In the genomic region with DNA sequence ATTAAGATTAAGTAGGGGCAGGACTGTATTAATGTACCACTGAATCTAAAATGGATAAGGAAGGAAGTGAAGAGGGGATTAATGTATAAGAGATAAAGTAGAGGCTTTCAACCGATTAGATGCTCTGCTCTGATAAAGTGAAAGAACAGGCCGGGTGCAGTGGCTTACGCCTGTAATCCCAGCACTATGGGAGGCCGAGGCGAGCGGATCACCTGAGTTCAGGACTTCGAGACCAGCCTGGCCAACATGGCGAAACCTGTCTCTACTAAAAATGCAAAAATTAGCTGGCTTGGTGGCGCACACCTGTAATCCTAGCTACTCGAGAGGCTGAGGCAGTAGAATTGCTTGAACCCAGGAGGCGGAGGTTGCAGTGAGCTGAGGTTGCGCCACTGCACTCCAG, we compare ENCODE assay signal across 8 cellular contexts. TPM values are rescaled to one million over a fixed set of nuclear protein-coding genes. Genes with fewer than 3 reads are reported as not detected.
A peak's percentile ranks its signal among the peaks of the same experiment; 100 is the strongest.
DNase-seq lines count a peak whose midpoint lies in the region; ATAC-seq and TF ChIP-seq lines count a peak whose summit lies in the region.
"Not testable (repeated sequence)": the region's sequence is repeated elsewhere in the genome, so short reads cannot be mapped to it uniquely, and the experiment has no call there.

No MANE protein-coding gene starts in this region.

- H3K79me1 ChIP-seq in IMR-90 (ENCODE audit: low read depth in 1 of 2, low read length in 2 of 2): peaks cover 12 to 27% of the 10 kb centered on the region in 2 experiments

- H2BK5ac ChIP-seq in IMR-90 (ENCODE audit: low read depth, low read length, poor library complexity, severe bottlenecking): not testable (repeated sequence)

- peak overlapping the region; percentile 77 for H3K4me3 Mint-ChIP-seq in Calu3 (ENCODE audit: low read depth, unreplicated experiment)
- peak overlapping the region; percentile 92 for H3K4me3 Mint-ChIP-seq in activated CD4-positive, alpha-beta T cell treated with anti-CD3 and anti-CD28 coated beads, Interleukin-2, amount 10 ng/mL, durations not matched to agents 7 days and 5 days
- H3K4me3 Mint-ChIP-seq in activated naive CD8-positive, alpha-beta T cell treated with anti-CD3 and anti-CD28 coated beads for 36 hours: peak overlapping the region; percentile 99
- H3K4me3 Mint-ChIP-seq in nephron: peak overlapping the region; percentile 77 to 88 (median 82)

- H3K4me3 ChIP-seq in IMR-90 (ENCODE audit: insufficient read depth, low read depth, low read length); fibroblast of lung (replicated peaks in 1 of 4; ENCODE audit: control extremely low read depth in 1 of 4, insufficient read depth in 1 of 4, low read depth in 3 of 4, low read length in 4 of 4): not testable (repeated sequence)
- peak overlapping the region; percentile 91 for H3K4me3 ChIP-seq in OCI-LY7 (ENCODE audit: low read depth, low read length, poor library complexity, severe bottlenecking)
- peak overlapping the region; percentile 90 for H3K4me3 ChIP-seq in suprapubic skin

- TF ChIP-seq POLR2A in IMR-90 (IDR thresholded peaks at IDR 0.05; ENCODE audit: low read depth, low read length); suprapubic skin (IDR thresholded peaks at IDR 0.05): not testable (repeated sequence)

- H3K27ac ChIP-seq in IMR-90 (ENCODE audit: insufficient read depth, low read length); OCI-LY7 (ENCODE audit: low read depth, low read length, poor library complexity, severe bottlenecking); fibroblast of lung (ENCODE audit: insufficient read depth, low read length); suprapubic skin: not testable (repeated sequence)

- peaks cover 31% of the 10 kb centered on the region for H3K36me3 Mint-ChIP-seq in Calu3 (ENCODE audit: insufficient read depth, unreplicated experiment)
- peaks cover 15% of the 10 kb centered on the region for H3K36me3 Mint-ChIP-seq in activated CD4-positive, alpha-beta T cell treated with anti-CD3 and anti-CD28 coated beads, Interleukin-2, amount 10 ng/mL, durations not matched to agents 7 days and 5 days (ENCODE audit: low read depth)
- H3K36me3 Mint-ChIP-seq in activated naive CD8-positive, alpha-beta T cell treated with anti-CD3 and anti-CD28 coated beads for 36 hours: peaks cover 22% of the 10 kb centered on the region
- H3K36me3 Mint-ChIP-seq in nephron (ENCODE audit: low read depth): not testable (repeated sequence)

- WGBS in IMR-90 (ENCODE audit: extremely low coverage in 2 of 2, insufficient read length in 1 of 2), 2 experiments: 92% methylated on average over 10 of the region's 12 CpGs; no CpG with 5 or more reads in 1 of the 2 experiments
- 88% methylated on average over 12 of the region's 12 CpGs for WGBS in suprapubic skin

- BruUV-seq in Calu3 (replicated peaks; lab: Mats Ljungman, UMichigan); IMR-90 (replicated peaks; lab: Mats Ljungman, UMichigan); OCI-LY7 (replicated peaks; lab: Mats Ljungman, UMichigan): not testable (repeated sequence)

- not testable (repeated sequence) for H3K18ac ChIP-seq in IMR-90 (ENCODE audit: low read depth, low read length)

- not testable (repeated sequence) for H3K9me3 ChIP-seq in IMR-90 (ENCODE audit: control insufficient read depth, insufficient read depth, low read length); OCI-LY7 (ENCODE audit: low read length); fibroblast of lung (ENCODE audit: control insufficient read depth, insufficient read depth, low read depth, low read length); suprapubic skin

- not testable (repeated sequence) for H3K27me3 ChIP-seq in IMR-90 (ENCODE audit: control insufficient read depth, insufficient read depth, low read length); fibroblast of lung (ENCODE audit: control insufficient read depth, insufficient read depth, low read length); suprapubic skin

- TF ChIP-seq EP300 in suprapubic skin (IDR thresholded peaks at IDR 0.05): not testable (repeated sequence)

- not testable (repeated sequence) for H3K9me1 ChIP-seq in IMR-90 (ENCODE audit: insufficient read depth, low read length)

- H3K4me1 ChIP-seq in IMR-90 (ENCODE audit: control insufficient read depth, insufficient read depth, low read length): not testable (repeated sequence)
- H3K4me1 ChIP-seq in OCI-LY7 (ENCODE audit: insufficient read depth, low read length, poor library complexity, severe bottlenecking): peaks cover 18% of the 10 kb centered on the region
- H3K4me1 ChIP-seq in fibroblast of lung (ENCODE audit: control insufficient read depth, extremely low read depth, insufficient read depth, low read length): peaks cover 10% of the 10 kb centered on the region
- peaks cover 36% of the 10 kb centered on the region for H3K4me1 ChIP-seq in suprapubic skin

- not testable (repeated sequence) for TF ChIP-seq RAD21 in IMR-90 (IDR thresholded peaks at IDR 0.05; ENCODE audit: low read length)

- H3K4me1 Mint-ChIP-seq in Calu3 (ENCODE audit: low read depth, unreplicated experiment) (peaks cover 33% of the 10 kb centered on the region), nephron (peaks cover 39% of the 10 kb centered on the region)
- peaks cover 47% of the 10 kb centered on the region for H3K4me1 Mint-ChIP-seq in activated CD4-positive, alpha-beta T cell treated with anti-CD3 and anti-CD28 coated beads, Interleukin-2, amount 10 ng/mL, durations not matched to agents 7 days and 5 days
- peaks cover 28% of the 10 kb centered on the region for H3K4me1 Mint-ChIP-seq in activated naive CD8-positive, alpha-beta T cell treated with anti-CD3 and anti-CD28 coated beads for 36 hours

- H2BK20ac ChIP-seq in IMR-90 (ENCODE audit: low read depth, low read length): not testable (repeated sequence)

- peaks cover 27% of the 10 kb centered on the region for H4K20me1 ChIP-seq in IMR-90 (ENCODE audit: insufficient read depth, low read length)
- H4K20me1 ChIP-seq in OCI-LY7 (ENCODE audit: insufficient read depth, low read length): peaks cover 19% of the 10 kb centered on the region
- not testable (repeated sequence) for H4K20me1 ChIP-seq in fibroblast of lung (ENCODE audit: control insufficient read depth, extremely low read depth, insufficient read depth, low read length)

- not testable (repeated sequence) for H3K9me2 ChIP-seq in OCI-LY7 (ENCODE audit: insufficient read depth, low read length)

- not testable (repeated sequence) for TF ChIP-seq CTCF in Calu3 (IDR thresholded peaks at IDR 0.05; ENCODE audit: unreplicated experiment); IMR-90 (conservative IDR thresholded peaks at IDR 0.05; ENCODE audit: low read depth, low read length); OCI-LY7 (conservative IDR thresholded peaks at IDR 0.05; ENCODE audit: low read length); fibroblast of lung (conservative IDR thresholded peaks at IDR 0.05 in 1 of 2, IDR thresholded peaks at IDR 0.05 in 1 of 2; ENCODE audit: low read depth in 1 of 2, low read length in 2 of 2); nephron (IDR thresholded peaks at IDR 0.05; ENCODE audit: unreplicated experiment in 3 of 3); suprapubic skin (IDR thresholded peaks at IDR 0.05)

- peak overlapping the region; percentile 28; the same call in 1 of the 2 replicates for H2AK5ac ChIP-seq in IMR-90 (ENCODE audit: low read depth, low read length)

- not testable (repeated sequence) for H3K4ac ChIP-seq in IMR-90 (ENCODE audit: low read depth, low read length)

- H3K56ac ChIP-seq in IMR-90 (ENCODE audit: extremely low read depth, insufficient read depth, low read length): not testable (repeated sequence)

- H3K14ac ChIP-seq in IMR-90 (replicated peaks; ENCODE audit: low read depth, low read length): not testable (repeated sequence)

- peaks cover 26% of the 10 kb centered on the region for H3K27me3 Mint-ChIP-seq in Calu3 (ENCODE audit: unreplicated experiment)
- H3K27me3 Mint-ChIP-seq in activated CD4-positive, alpha-beta T cell treated with anti-CD3 and anti-CD28 coated beads, Interleukin-2, amount 10 ng/mL, durations not matched to agents 7 days and 5 days; activated naive CD8-positive, alpha-beta T cell treated with anti-CD3 and anti-CD28 coated beads for 36 hours: not testable (repeated sequence)
- peaks cover 16% of the 10 kb centered on the region for H3K27me3 Mint-ChIP-seq in nephron (ENCODE audit: low read depth)

- not testable (repeated sequence) for H3K9me3 Mint-ChIP-seq in Calu3 (ENCODE audit: low read depth, unreplicated experiment); activated CD4-positive, alpha-beta T cell treated with anti-CD3 and anti-CD28 coated beads, Interleukin-2, amount 10 ng/mL, durations not matched to agents 7 days and 5 days; activated naive CD8-positive, alpha-beta T cell treated with anti-CD3 and anti-CD28 coated beads for 36 hours; nephron

- H4K5ac ChIP-seq in IMR-90 (ENCODE audit: low read depth, low read length): not testable (repeated sequence)

- H2AFZ ChIP-seq in IMR-90 (replicated peaks; ENCODE audit: low read length, poor library complexity); OCI-LY7 (ENCODE audit: low read length); fibroblast of lung (ENCODE audit: low read length): not testable (repeated sequence)

- not testable (repeated sequence) for H3K9ac ChIP-seq in IMR-90 (ENCODE audit: low read depth, low read length); fibroblast of lung (ENCODE audit: insufficient read depth, low read length)

- H4K8ac ChIP-seq in IMR-90 (ENCODE audit: low read depth in 2 of 2, low read length in 2 of 2): not testable (repeated sequence)

- CTCF ChIA-PET in Calu3 (lab: Charles Lee): interaction anchor here (1.8 kb wide), 1 partner anchor 8 kb away, joined by 9 read pairs; no protein-coding TSS in a partner anchor
- CTCF ChIA-PET in IMR-90 (lab: Yijun Ruan, JAX); OCI-LY7 (lab: Charles Lee; ENCODE audit: unreplicated experiment): not testable (repeated sequence)
- CTCF ChIA-PET in activated CD4-positive, alpha-beta T cell treated with anti-CD3 and anti-CD28 coated beads, Interleukin-2, amount 10 ng/mL, durations not matched to agents 7 days and 5 days (lab: Charles Lee): interaction anchor here (1.7 kb wide), 1 partner anchor 9 kb away, joined by 6 read pairs; no protein-coding TSS in a partner anchor

- intact Hi-C loops in Calu3 (cut with micrococcal nuclease; ENCODE audit: unreplicated experiment); IMR-90 (cut with micrococcal nuclease); OCI-LY7 (cut with micrococcal nuclease; ENCODE audit: unreplicated experiment): not testable (repeated sequence)

- POLR2A ChIA-PET in IMR-90 (lab: Charles Lee; ENCODE audit: unreplicated experiment); activated CD4-positive, alpha-beta T cell treated with anti-CD3 and anti-CD28 coated beads, Interleukin-2, amount 10 ng/mL, durations not matched to agents 7 days and 5 days (lab: Charles Lee): not testable (repeated sequence)
- POLR2A ChIA-PET in OCI-LY7 (lab: Charles Lee): interaction anchor here (0.6 to 1.6 kb wide), 4 partner anchors 59 to 1296 kb away, joined by 3 to 8 read pairs (median 4); a partner anchor contains a TSS

- not testable (repeated sequence) for ATAC-seq in IMR-90 (ENCODE audit: low read depth)

- H3K4me2 ChIP-seq in IMR-90 (ENCODE audit: low read depth, low read length): not testable (repeated sequence)
- H3K4me2 ChIP-seq in OCI-LY7 (ENCODE audit: low read length): peak overlapping the region; percentile 99
- peak overlapping the region; percentile 100 for H3K4me2 ChIP-seq in fibroblast of lung (ENCODE audit: extremely low read depth, insufficient read depth, low read length)

- H2AK9ac ChIP-seq in IMR-90 (replicated peaks; ENCODE audit: low read depth, low read length, poor library complexity): not testable (repeated sequence)

- dilution Hi-C loops in IMR-90 (cut with HindIII; ENCODE audit: low sequenced_read_pairs, unreplicated experiment): not testable (repeated sequence)

- in situ Hi-C loops in IMR-90 (cut with MboI; ENCODE audit: low sequenced_read_pairs): not testable (repeated sequence)

- not testable (repeated sequence) for H3K79me2 ChIP-seq in OCI-LY7 (ENCODE audit: insufficient read depth, low read depth, low read length); fibroblast of lung (ENCODE audit: control insufficient read depth, insufficient read depth, low read length)

- not testable (repeated sequence) for H4K91ac ChIP-seq in IMR-90 (ENCODE audit: insufficient read depth, low read depth, low read length)

- DNase-seq in Calu3; IMR-90; OCI-LY7 (ENCODE audit: low spot score); activated CD4-positive, alpha-beta T cell treated with anti-CD3 and anti-CD28 coated beads, Interleukin-2, amount 10 ng/mL, durations not matched to agents 7 days and 5 days; activated naive CD8-positive, alpha-beta T cell treated with anti-CD3 and anti-CD28 coated beads for 36 hours; fibroblast of lung (ENCODE audit: low read depth in 2 of 2); suprapubic skin (ENCODE audit: low spot score in 2 of 2): not testable (repeated sequence)

- not testable (repeated sequence) for H2BK120ac ChIP-seq in IMR-90 (ENCODE audit: low read depth, low read length)

- not testable (repeated sequence) for H3K36me3 ChIP-seq in IMR-90 (ENCODE audit: control insufficient read depth, insufficient read depth, low read length); OCI-LY7 (ENCODE audit: insufficient read depth, low read length); fibroblast of lung (ENCODE audit: control insufficient read depth, insufficient read depth, low read length); suprapubic skin

- not testable (repeated sequence) for H3K23ac ChIP-seq in IMR-90 (ENCODE audit: low read depth, low read length)

- H3K27ac Mint-ChIP-seq in Calu3 (ENCODE audit: unreplicated experiment) (peak overlapping the region; percentile 17), nephron (peak overlapping the region in 1 of 3 experiments; percentile 59)
- H3K27ac Mint-ChIP-seq in activated CD4-positive, alpha-beta T cell treated with anti-CD3 and anti-CD28 coated beads, Interleukin-2, amount 10 ng/mL, durations not matched to agents 7 days and 5 days: peak overlapping the region; percentile 72
- H3K27ac Mint-ChIP-seq in activated naive CD8-positive, alpha-beta T cell treated with anti-CD3 and anti-CD28 coated beads for 36 hours: peak overlapping the region; percentile 30

- H2BK15ac ChIP-seq in IMR-90 (ENCODE audit: low read depth, low read length): not testable (repeated sequence)

RNA-seq across cellular contexts. Expression of a gene that starts 1.5 kb away (rescaled TPM):
- total RNA-seq in Calu3 (2022) (10.6 and 11.2 TPM in 2 replicates), IMR-90 (2012; rRNA removed) (2.5 TPM in 2 replicates), OCI-LY7 (2022) (2.0 and 3.2 TPM in 2 replicates), fibroblast of lung (0.99 and 1.0 TPM in 2 replicates), suprapubic skin (10 to 100 TPM in 1 of 4 donors, 1 to 10 TPM in 3; 6.7 to 12.3 (median 8.4) TPM)
- polyA plus RNA-seq in IMR-90 (2012; rRNA removed) (5.0 and 5.9 TPM in 2 replicates), fibroblast of lung (0.72 and 1.0 TPM in 2 replicates)
- 1.6 and 2.6 TPM in 2 replicates for polyA plus RNA-seq in IMR-90 (2012; cell fraction: cytosol; rRNA removed)
- 32.3 and 36.4 TPM in 2 replicates for polyA plus RNA-seq in IMR-90 (2012; cell fraction: nucleus; rRNA removed; ENCODE audit: low replicate concordance)
- 0.80 and 7.5 TPM in 2 replicates for total RNA-seq in OCI-LY7 (2014; rRNA removed; shearing (Covaris generic))
- 10 to 100 TPM; 28.3 to 29.0 TPM for total RNA-seq in activated CD4-positive, alpha-beta T cell treated with anti-CD3 and anti-CD28 coated beads, Interleukin-2, amount 10 ng/mL, durations not matched to agents 7 days and 5 days
- 10 to 100 TPM; 23.4 to 23.5 TPM for total RNA-seq in activated naive CD8-positive, alpha-beta T cell treated with anti-CD3 and anti-CD28 coated beads for 36 hours
- polyA plus RNA-seq in fibroblast of lung (2012): 0.84 and 0.97 TPM in 2 replicates
- 1.1 and 3.3 TPM in 2 replicates for polyA minus RNA-seq in fibroblast of lung (ENCODE audit: low replicate concordance)
